In genomic region chr7:30502470-30503251, GRCh38 we compare ENCODE assay signal across 9 cellular contexts. TPM values are rescaled to one million over a fixed set of nuclear protein-coding genes. Genes with fewer than 3 reads are reported as not detected.
DNase-seq lines count a peak whose midpoint lies in the region; ATAC-seq lines count a peak whose summit lies in the region.
"Had no signal": no experiment of that assay in that cellular context is flagged by ENCODE, and none has a peak within 500 bp of the region (broad histone marks: within the 10 kb centered on the region; RNA-seq: fewer than 3 reads in every experiment).

No MANE protein-coding gene starts in this region.

- H3K4me1 ChIP-seq in CD8-positive, alpha-beta memory T cell (ENCODE audit: insufficient read depth, low read length): peaks cover 17% of the 10 kb centered on the region
- H3K4me1 ChIP-seq in HUES6 (ENCODE audit: control insufficient read depth, insufficient read depth, low read length): peaks cover 8% of the 10 kb centered on the region
- peaks cover 12% of the 10 kb centered on the region in 2 donors for H3K4me1 ChIP-seq in naive thymus-derived CD4-positive, alpha-beta T cell (ENCODE audit: control insufficient read depth in 2 of 2, insufficient read depth in 2 of 2, low read length in 2 of 2)

- H3K4me3 Mint-ChIP-seq in CD8-positive, alpha-beta memory T cell: peak overlapping the region in 5 of 7 donors; percentile 1 to 92 (median 88)
- H3K4me3 Mint-ChIP-seq in T-helper 17 cell: peak overlapping the region; percentile 68
- H3K4me3 Mint-ChIP-seq in naive thymus-derived CD4-positive, alpha-beta T cell: peak overlapping the region; percentile 0 to 96 (median 94)

- no peak overlapping the region for H3K9ac ChIP-seq in HUES6 (ENCODE audit: low read length)

- intact Hi-C loops in naive thymus-derived CD4-positive, alpha-beta T cell (cut with micrococcal nuclease): loop anchor here in 1 of 2 donors (10.0 kb wide), 1 partner anchor 368 kb away; the partner anchor contains the start of gene MTURN

- H3K9me3 Mint-ChIP-seq in CD8-positive, alpha-beta memory T cell: no peaks in the 10 kb centered on the region
- peaks cover 0 to 2% (median 0%) of the 10 kb centered on the region in 11 donors for H3K9me3 Mint-ChIP-seq in naive thymus-derived CD4-positive, alpha-beta T cell

- H3K4me3 ChIP-seq in CD8-positive, alpha-beta memory T cell (ENCODE audit: low read length): no peak overlapping the region
- peak overlapping the region; percentile 95; the same call in 1 of the 2 replicates for H3K4me3 ChIP-seq in HUES6 (ENCODE audit: low read depth, low read length)
- H3K4me3 ChIP-seq in naive thymus-derived CD4-positive, alpha-beta T cell (ENCODE audit: low read length): no peak overlapping the region

- POLR2A ChIA-PET in CD8-positive, alpha-beta memory T cell (lab: Charles Lee): interaction anchor here (0.6 kb wide), 1 partner anchor 23 kb away, joined by 5 read pairs; no protein-coding TSS in a partner anchor
- POLR2A ChIA-PET in naive thymus-derived CD4-positive, alpha-beta T cell (lab: Charles Lee): interaction anchor here (0.8 to 1.7 kb wide), 2 partner anchors 24 to 133 kb away, joined by 3 to 5 read pairs; partner anchors contain the start of gene NOD1

- peak overlapping the region in 3 of 8 donors; percentile 37 to 58 (median 49) for H3K27ac Mint-ChIP-seq in CD8-positive, alpha-beta memory T cell
- peak overlapping the region; percentile 92 for H3K27ac Mint-ChIP-seq in T-helper 17 cell
- peak overlapping the region in 3 of 9 donors; percentile 11 to 91 (median 87) for H3K27ac Mint-ChIP-seq in naive thymus-derived CD4-positive, alpha-beta T cell

- CTCF ChIA-PET in CD8-positive, alpha-beta memory T cell (lab: Charles Lee): no interaction called here
- CTCF ChIA-PET in naive thymus-derived CD4-positive, alpha-beta T cell (lab: Charles Lee): no interaction called here

- H3K36me3 Mint-ChIP-seq in CD8-positive, alpha-beta memory T cell: peaks cover 0 to 25% (median 2%) of the 10 kb centered on the region in 3 donors
- peaks cover 3% of the 10 kb centered on the region for H3K36me3 Mint-ChIP-seq in T-helper 17 cell (ENCODE audit: low read depth)
- H3K36me3 Mint-ChIP-seq in naive thymus-derived CD4-positive, alpha-beta T cell: peaks cover 0 to 21% (median 15%) of the 10 kb centered on the region in 5 donors

- ATAC-seq in T-helper 17 cell (no peak), GM21528 (IDR thresholded peaks at IDR 0.05; ENCODE audit: low FRiP score, unreplicated experiment) (no peak), HG03460 (IDR thresholded peaks at IDR 0.05; ENCODE audit: unreplicated experiment) (no peak), HG02938 (IDR thresholded peaks at IDR 0.05; ENCODE audit: unreplicated experiment) (no peak)
- no peak for ATAC-seq in naive thymus-derived CD4-positive, alpha-beta T cell

- DNase-seq in CD8-positive, alpha-beta memory T cell: no peak
- no peak for DNase-seq in T-helper 17 cell
- no peak for DNase-seq in naive thymus-derived CD4-positive, alpha-beta T cell
- DNase-seq: GDM1 had no signal

- H3K9me3 ChIP-seq in CD8-positive, alpha-beta memory T cell (ENCODE audit: low read length): no peaks in the 10 kb centered on the region
- H3K9me3 ChIP-seq in HUES6 (ENCODE audit: control insufficient read depth, insufficient read depth, low read depth, low read length) (no peaks in the 10 kb centered on the region), T-helper 17 cell (ENCODE audit: control insufficient read depth, low read length, poor library complexity, severe bottlenecking) (no peaks in the 10 kb centered on the region)
- H3K9me3 ChIP-seq in naive thymus-derived CD4-positive, alpha-beta T cell (ENCODE audit: control insufficient read depth in 2 of 3, low read length in 3 of 3): no peaks in the 10 kb centered on the region
- H3K9me3 ChIP-seq: ascending aorta had no signal

- peaks cover 35 to 59% (median 39%) of the 10 kb centered on the region in 3 donors for H3K4me1 Mint-ChIP-seq in CD8-positive, alpha-beta memory T cell
- H3K4me1 Mint-ChIP-seq in T-helper 17 cell: peaks cover 21% of the 10 kb centered on the region
- H3K4me1 Mint-ChIP-seq in naive thymus-derived CD4-positive, alpha-beta T cell: peaks cover 19 to 51% (median 44%) of the 10 kb centered on the region in 7 donors

- no peaks in the 10 kb centered on the region for H3K36me3 ChIP-seq in CD8-positive, alpha-beta memory T cell (ENCODE audit: insufficient read depth, low read length)
- peaks cover 30% of the 10 kb centered on the region for H3K36me3 ChIP-seq in HUES6 (ENCODE audit: control insufficient read depth, insufficient read depth, low read length)
- peaks cover 0 to 6% (median 0%) of the 10 kb centered on the region in 3 experiments for H3K36me3 ChIP-seq in naive thymus-derived CD4-positive, alpha-beta T cell (ENCODE audit: control insufficient read depth in 2 of 3, insufficient read depth in 3 of 3, low read length in 3 of 3)
- H3K36me3 ChIP-seq: ascending aorta had no signal

- H3K27ac ChIP-seq in CD8-positive, alpha-beta memory T cell (ENCODE audit: low read depth, low read length): no peak overlapping the region
- no peak overlapping the region for H3K27ac ChIP-seq in HUES6 (ENCODE audit: low read depth, low read length)
- H3K27ac ChIP-seq in naive thymus-derived CD4-positive, alpha-beta T cell (ENCODE audit: low read depth, low read length): no peak overlapping the region
- H3K27ac ChIP-seq: ascending aorta had no signal

- H3K27me3 ChIP-seq in CD8-positive, alpha-beta memory T cell (ENCODE audit: insufficient read depth, low read length, poor library complexity, severe bottlenecking): no peaks in the 10 kb centered on the region
- H3K27me3 ChIP-seq in HUES6 (ENCODE audit: control insufficient read depth, insufficient read depth, low read length): no peaks in the 10 kb centered on the region
- no peaks in the 10 kb centered on the region for H3K27me3 ChIP-seq in naive thymus-derived CD4-positive, alpha-beta T cell (ENCODE audit: control insufficient read depth in 2 of 2, insufficient read depth in 2 of 2, low read length in 2 of 2)
- H3K27me3 ChIP-seq: ascending aorta had no signal

- peaks cover 0 to 2% of the 10 kb centered on the region in 2 donors for H3K27me3 Mint-ChIP-seq in CD8-positive, alpha-beta memory T cell
- no peaks in the 10 kb centered on the region for H3K27me3 Mint-ChIP-seq in T-helper 17 cell
- H3K27me3 Mint-ChIP-seq in naive thymus-derived CD4-positive, alpha-beta T cell: no peaks in the 10 kb centered on the region

RNA-seq across cellular contexts. Expression of gene GGCT, which starts 2.0 kb away (rescaled TPM):
- total RNA-seq in CD8-positive, alpha-beta memory T cell: 10 to 100 TPM; 69.3 to 73.1 TPM
- 25.1 TPM for polyA plus RNA-seq in CD8-positive, alpha-beta memory T cell
- 1 to 10 TPM; 8.4 to 9.6 TPM for total RNA-seq in T-helper 17 cell
- 10 to 100 TPM in 4 of 5 experiments, 1 to 10 TPM in 1; 9.5 to 39.2 (median 10.8) TPM for total RNA-seq in naive thymus-derived CD4-positive, alpha-beta T cell
- polyA plus RNA-seq in naive thymus-derived CD4-positive, alpha-beta T cell: 10 to 100 TPM; 18.9 to 30.0 TPM

RNA-seq across cellular contexts. Expression of gene NOD1, which starts 24.1 kb away (rescaled TPM):
- 1 to 10 TPM; 8.4 to 8.8 TPM for total RNA-seq in CD8-positive, alpha-beta memory T cell
- polyA plus RNA-seq in CD8-positive, alpha-beta memory T cell: 8.8 TPM
- total RNA-seq in T-helper 17 cell: 10 to 100 TPM; 15.7 to 18.9 TPM
- total RNA-seq in naive thymus-derived CD4-positive, alpha-beta T cell: 10 to 100 TPM; 17.3 to 24.6 (median 19.2) TPM
- 1 to 10 TPM; 6.1 to 6.5 TPM for polyA plus RNA-seq in naive thymus-derived CD4-positive, alpha-beta T cell
